In the genomic region with DNA sequence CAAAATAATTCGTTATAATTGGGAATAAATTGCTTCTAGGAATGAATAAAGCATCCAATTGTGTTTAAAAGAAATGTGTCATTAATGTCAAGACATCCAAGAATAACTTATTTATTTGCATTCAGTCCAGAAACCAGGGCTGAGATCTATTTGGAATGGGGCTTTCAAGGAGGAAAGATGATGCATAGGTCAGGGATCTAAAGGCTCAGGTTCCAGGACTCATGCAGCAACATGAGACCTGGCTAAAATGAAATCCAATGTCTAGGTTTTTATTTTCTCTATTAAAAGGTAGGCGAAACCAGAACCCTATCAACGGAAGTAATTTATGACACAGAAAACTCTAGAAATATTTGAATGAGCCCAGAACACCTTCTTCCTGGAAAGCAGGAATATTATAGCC, we compare ENCODE assay signal across 28 cellular contexts.
"Had no signal": no experiment of that assay in that cellular context is flagged by ENCODE, and none has a peak within 500 bp of the region (broad histone marks: within the 10 kb centered on the region; RNA-seq: fewer than 3 reads in every experiment).

No MANE protein-coding gene starts in this region.

- H3K9me3 Mint-ChIP-seq: stimulated activated memory B cell treated with anti-CD40 and anti-IgM and Interleukin-4, amounts not matched to agents 10 μg/mL and 1 μg/mL and 100 μg/mL, for 72 hours; stimulated activated naive B cell treated with anti-CD40 and anti-IgM and Interleukin-4, amounts not matched to agents 10 μg/mL and 1 μg/mL and 100 μg/mL, for 72 hours had no signal

- DNase-seq: stimulated activated CD4-positive, alpha-beta T cell treated with anti-CD3 and anti-CD28 coated beads, Interleukin-2, amount 100 ng/mL, for 48 hours; stimulated activated CD4-positive, alpha-beta T cell treated with anti-CD3 and anti-CD28 coated beads, Interleukin-4, amount 100 ng/mL, for 1 hour; stimulated activated CD4-positive, alpha-beta T cell treated with anti-CD3 and anti-CD28 coated beads, Interleukin-4, amount 100 ng/mL, for 24 hours; stimulated activated CD4-positive, alpha-beta T cell treated with anti-CD3 and anti-CD28 coated beads, Interleukin-4, amount 100 ng/mL, for 4 hours; stimulated activated CD8-positive, alpha-beta memory T cell treated with anti-CD3 and anti-CD28 coated beads, Interleukin-4, amount 100 ng/mL, for 48 hours; stimulated activated naive B cell treated with anti-CD40 and anti-IgM and Interleukin-4, amounts not matched to agents 10 μg/mL and 1 μg/mL and 100 μg/mL, for 72 hours; stimulated activated naive CD4-positive, alpha-beta T cell; stimulated activated naive CD4-positive, alpha-beta T cell treated with Interleukin-2 at 50 U/mL for 16 hours; stimulated activated naive CD8-positive, alpha-beta T cell treated with anti-CD3 and anti-CD28 coated beads, Interleukin-15, amount 100 ng/mL, for 72 hours; stimulated activated naive CD8-positive, alpha-beta T cell treated with anti-CD3 and anti-CD28 coated beads, Interleukin-15, Interleukin-2, amounts not matched to agents 100 U/mL and 50 U/mL, for 24 hours; stomach; substantia nigra; testis; thyroid gland; tibial artery; transverse colon; trophoblast cell; upper lobe of left lung; upper lobe of right lung; uterus had no signal

- H3K27me3 Mint-ChIP-seq: stimulated activated memory B cell treated with anti-CD40 and anti-IgM and Interleukin-4, amounts not matched to agents 10 μg/mL and 1 μg/mL and 100 μg/mL, for 72 hours; stimulated activated naive B cell treated with anti-CD40 and anti-IgM and Interleukin-4, amounts not matched to agents 10 μg/mL and 1 μg/mL and 100 μg/mL, for 72 hours; stimulated activated naive CD8-positive, alpha-beta T cell treated with anti-CD3 and anti-CD28 coated beads, Interleukin-15, amount 100 ng/mL, for 72 hours; stimulated activated naive CD8-positive, alpha-beta T cell treated with anti-CD3 and anti-CD28 coated beads, Interleukin-15, Interleukin-2, amounts not matched to agents 100 ng/mL and 50 ng/mL, for 24 hours had no signal

- H3K9me3 ChIP-seq: stomach, suprapubic skin, testis, thoracic aorta, thyroid gland, tibial artery, tibial nerve, transverse colon, upper lobe of left lung, upper lobe of right lung, uterus, vagina had no signal

- H3K4me1 ChIP-seq: suprapubic skin, testis, thyroid gland, tibial artery, tibial nerve, upper lobe of left lung, upper lobe of right lung, uterus, vagina had no signal

- H3K36me3 ChIP-seq: stomach, suprapubic skin, thoracic aorta, thyroid gland, tibial artery, tibial nerve, transverse colon, upper lobe of left lung, upper lobe of right lung, uterus, vagina had no signal

- H3K27ac ChIP-seq: stomach, suprapubic skin, testis, thoracic aorta, thyroid gland, tibial artery, tibial nerve, transverse colon, upper lobe of left lung, upper lobe of right lung, uterus, vagina had no signal

- ATAC-seq: stimulated activated effector memory CD8-positive, alpha-beta T cell treated with anti-CD3 and anti-CD28 coated beads, Interleukin-12 subunit alpha, Interleukin-12 subunit beta, amount 100 ng/mL, for 72 hours; stimulated activated memory B cell treated with anti-CD40 and anti-IgM and Interleukin-4, amounts not matched to agents 10 μg/mL and 1 μg/mL and 100 μg/mL, for 72 hours; stimulated activated naive B cell treated with anti-CD40 and anti-IgM and Interleukin-4, amounts not matched to agents 10 μg/mL and 1 μg/mL and 100 μg/mL, for 72 hours; stimulated activated naive CD8-positive, alpha-beta T cell treated with anti-CD3 and anti-CD28 coated beads, Interleukin-15, amount 100 ng/mL, for 72 hours; stimulated activated naive CD8-positive, alpha-beta T cell treated with anti-CD3 and anti-CD28 coated beads, Interleukin-15, Interleukin-2, amounts not matched to agents 100 U/mL and 50 U/mL, for 24 hours; upper lobe of right lung had no signal

- H3K27me3 ChIP-seq: stomach, testis, thyroid gland, tibial artery, tibial nerve, transverse colon, upper lobe of left lung, upper lobe of right lung, uterus, vagina had no signal

- H3K4me3 ChIP-seq: stomach, suprapubic skin, testis, thoracic aorta, thyroid gland, tibial artery, tibial nerve, transverse colon, upper lobe of left lung, upper lobe of right lung, uterus, vagina had no signal

- H3K36me3 Mint-ChIP-seq: stimulated activated effector memory CD8-positive, alpha-beta T cell treated with anti-CD3 and anti-CD28 coated beads, Interleukin-12 subunit alpha, Interleukin-12 subunit beta, amount 100 ng/mL, for 72 hours; stimulated activated memory B cell treated with anti-CD40 and anti-IgM and Interleukin-4, amounts not matched to agents 10 μg/mL and 1 μg/mL and 100 μg/mL, for 72 hours; stimulated activated naive B cell treated with anti-CD40 and anti-IgM and Interleukin-4, amounts not matched to agents 10 μg/mL and 1 μg/mL and 100 μg/mL, for 72 hours had no signal

- H3K4me3 Mint-ChIP-seq: stimulated activated effector memory CD8-positive, alpha-beta T cell treated with anti-CD3 and anti-CD28 coated beads, Interleukin-12 subunit alpha, Interleukin-12 subunit beta, amount 100 ng/mL, for 72 hours; stimulated activated memory B cell treated with anti-CD40 and anti-IgM and Interleukin-4, amounts not matched to agents 10 μg/mL and 1 μg/mL and 100 μg/mL, for 72 hours; stimulated activated naive B cell treated with anti-CD40 and anti-IgM and Interleukin-4, amounts not matched to agents 10 μg/mL and 1 μg/mL and 100 μg/mL, for 72 hours; stimulated activated naive CD8-positive, alpha-beta T cell treated with anti-CD3 and anti-CD28 coated beads, Interleukin-15, amount 100 ng/mL, for 72 hours; stimulated activated naive CD8-positive, alpha-beta T cell treated with anti-CD3 and anti-CD28 coated beads, Interleukin-15, Interleukin-2, amounts not matched to agents 100 ng/mL and 50 ng/mL, for 24 hours had no signal

- H3K4me1 Mint-ChIP-seq: stimulated activated effector memory CD8-positive, alpha-beta T cell treated with anti-CD3 and anti-CD28 coated beads, Interleukin-12 subunit alpha, Interleukin-12 subunit beta, amount 100 ng/mL, for 72 hours; stimulated activated memory B cell treated with anti-CD40 and anti-IgM and Interleukin-4, amounts not matched to agents 10 μg/mL and 1 μg/mL and 100 μg/mL, for 72 hours; stimulated activated naive B cell treated with anti-CD40 and anti-IgM and Interleukin-4, amounts not matched to agents 10 μg/mL and 1 μg/mL and 100 μg/mL, for 72 hours; stimulated activated naive CD8-positive, alpha-beta T cell treated with anti-CD3 and anti-CD28 coated beads, Interleukin-15, amount 100 ng/mL, for 72 hours had no signal

- H3K27ac Mint-ChIP-seq: stimulated activated effector memory CD8-positive, alpha-beta T cell treated with anti-CD3 and anti-CD28 coated beads, Interleukin-12 subunit alpha, Interleukin-12 subunit beta, amount 100 ng/mL, for 72 hours; stimulated activated memory B cell treated with anti-CD40 and anti-IgM and Interleukin-4, amounts not matched to agents 10 μg/mL and 1 μg/mL and 100 μg/mL, for 72 hours; stimulated activated naive B cell treated with anti-CD40 and anti-IgM and Interleukin-4, amounts not matched to agents 10 μg/mL and 1 μg/mL and 100 μg/mL, for 72 hours; stimulated activated naive CD8-positive, alpha-beta T cell treated with anti-CD3 and anti-CD28 coated beads, Interleukin-15, Interleukin-2, amounts not matched to agents 100 ng/mL and 50 ng/mL, for 24 hours had no signal

- FAIRE-seq: urothelium cell line had no signal
